Comparison of ENCODE assay signal across 10 cellular contexts in the genomic region with DNA sequence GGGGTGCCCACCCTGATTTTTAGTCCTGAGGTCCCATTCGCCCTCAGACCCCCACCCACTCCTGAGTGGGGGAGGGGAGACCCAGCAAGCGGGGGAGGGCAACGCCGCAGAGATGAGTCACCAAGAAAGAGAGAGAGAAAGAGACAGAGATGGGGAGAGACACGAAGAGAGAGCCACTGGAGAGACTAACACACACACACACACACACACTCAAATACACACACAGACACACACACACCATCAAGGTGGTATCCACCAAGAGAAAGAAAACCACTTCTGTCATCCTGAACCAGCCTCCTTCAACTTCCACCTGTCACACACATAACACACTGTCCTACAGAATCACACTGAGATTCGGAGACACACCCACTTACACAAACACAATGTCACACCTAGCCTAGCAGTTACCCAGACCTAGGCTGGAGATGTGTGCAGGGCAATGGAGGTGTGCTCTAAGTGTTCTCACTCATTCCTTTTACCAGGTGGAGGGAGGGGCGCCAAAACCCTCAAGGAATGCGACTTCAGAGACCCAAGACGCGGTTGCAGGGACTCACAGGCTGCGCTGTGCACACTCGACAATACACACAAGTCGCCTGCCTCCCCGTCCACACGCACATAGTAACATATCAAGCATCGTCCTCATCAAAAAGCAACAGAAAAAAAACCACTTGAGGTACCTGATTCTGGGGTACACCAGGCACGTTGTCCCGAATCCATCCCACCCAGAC. TPM values are rescaled to one million over a fixed set of nuclear protein-coding genes. Genes with fewer than 3 reads are reported as not detected.
DNase-seq lines count a peak whose midpoint lies in the region; ATAC-seq and TF ChIP-seq lines count a peak whose summit lies in the region.
"Had no signal": no experiment of that assay in that cellular context is flagged by ENCODE, and none has a peak within 500 bp of the region (broad histone marks: within the 10 kb centered on the region; RNA-seq: fewer than 3 reads in every experiment).

No MANE protein-coding gene starts in this region.

- peak overlapping the region; percentile 76; the same call in 2 of the 3 replicates for H2BK15ac ChIP-seq in IMR-90 (ENCODE audit: low read depth, low read length)

- H3K4me1 Mint-ChIP-seq in activated naive CD8-positive, alpha-beta T cell treated with anti-CD3 and anti-CD28 coated beads, Interleukin-2, amount 10 ng/mL, durations not matched to agents 7 days and 5 days: peaks cover 50% of the 10 kb centered on the region
- H3K4me1 Mint-ChIP-seq in nephron: peaks cover 47% of the 10 kb centered on the region

- DNase-seq in DMS 273 (lab: John Stamatoyannopoulos, UW; ENCODE audit: unreplicated experiment): peak; percentile 63
- no peak for DNase-seq in DMS 273 treated with DMSO at 0.1 percent for 48 hours (lab: John Stamatoyannopoulos, UW)
- DNase-seq in IMR-90: no peak
- no peak for DNase-seq in activated naive CD8-positive, alpha-beta T cell treated with anti-CD3 and anti-CD28 coated beads, Interleukin-2, amount 10 ng/mL, durations not matched to agents 7 days and 5 days
- DNase-seq in NCI-H345 (lab: John Stamatoyannopoulos, UW): no peak

- dilution Hi-C loops in IMR-90 (cut with HindIII; ENCODE audit: low sequenced_read_pairs, unreplicated experiment): no loop called here

- H4K8ac ChIP-seq in IMR-90 (ENCODE audit: low read depth in 2 of 2, low read length in 2 of 2): peak overlapping the region in 1 of 2 experiments; percentile 5; a peak in 1 of 4 replicates

- intact Hi-C loops in IMR-90 (cut with micrococcal nuclease): loop anchor here (1.0 kb wide), 1 partner anchor 25 kb away; no protein-coding TSS in a partner anchor

- H3K9me3 ChIP-seq in IMR-90 (ENCODE audit: control insufficient read depth, insufficient read depth, low read length): peaks cover 2% of the 10 kb centered on the region; the same call in 1 of the 2 replicates
- H3K9me3 ChIP-seq: testis had no signal

- H4K5ac ChIP-seq in IMR-90 (ENCODE audit: low read depth, low read length): no peak overlapping the region

- peak overlapping the region; percentile 83 for H3K4me2 ChIP-seq in IMR-90 (ENCODE audit: low read depth, low read length)

- no peak overlapping the region for H3K9ac ChIP-seq in IMR-90 (ENCODE audit: low read depth, low read length)

- no peak overlapping the region for H3K56ac ChIP-seq in IMR-90 (ENCODE audit: extremely low read depth, insufficient read depth, low read length)

- TF ChIP-seq POLR2A in IMR-90 (IDR thresholded peaks at IDR 0.05; ENCODE audit: low read depth, low read length): no peak

- H3K4me3 Mint-ChIP-seq in activated naive CD8-positive, alpha-beta T cell treated with anti-CD3 and anti-CD28 coated beads, Interleukin-2, amount 10 ng/mL, durations not matched to agents 7 days and 5 days: peak overlapping the region; percentile 56
- H3K4me3 Mint-ChIP-seq in nephron: peak overlapping the region in 2 of 3 experiments; percentile 19 to 73
- H3K4me3 Mint-ChIP-seq: mesothelial cell of epicardium had no signal

- H3K27me3 Mint-ChIP-seq in activated naive CD8-positive, alpha-beta T cell treated with anti-CD3 and anti-CD28 coated beads, Interleukin-2, amount 10 ng/mL, durations not matched to agents 7 days and 5 days: peaks cover 88% of the 10 kb centered on the region
- H3K27me3 Mint-ChIP-seq in nephron (ENCODE audit: low read depth): peaks cover 100% of the 10 kb centered on the region

- POLR2A ChIA-PET in IMR-90 (lab: Charles Lee; ENCODE audit: unreplicated experiment): interaction anchor here (0.6 kb wide), 1 partner anchor 40 kb away, joined by 4 read pairs; no protein-coding TSS in a partner anchor
- POLR2A ChIA-PET in activated naive CD8-positive, alpha-beta T cell treated with anti-CD3 and anti-CD28 coated beads, Interleukin-2, amount 10 ng/mL, durations not matched to agents 7 days and 5 days (lab: Charles Lee): no interaction called here

- in situ Hi-C loops in IMR-90 (cut with MboI; ENCODE audit: low sequenced_read_pairs): no loop called here

- peak overlapping the region; percentile 59 for H2BK120ac ChIP-seq in IMR-90 (ENCODE audit: low read depth, low read length)

- peak overlapping the region; percentile 8; the same call in 1 of the 2 replicates for H3K18ac ChIP-seq in IMR-90 (ENCODE audit: low read depth, low read length)

- peaks cover 65% of the 10 kb centered on the region for H3K27me3 ChIP-seq in IMR-90 (ENCODE audit: control insufficient read depth, insufficient read depth, low read length)
- H3K27me3 ChIP-seq: testis had no signal

- no peak for ATAC-seq in IMR-90 (ENCODE audit: low read depth)
- ATAC-seq in activated naive CD8-positive, alpha-beta T cell treated with anti-CD3 and anti-CD28 coated beads, Interleukin-2, amount 10 ng/mL, durations not matched to agents 7 days and 5 days (ENCODE audit: low read depth): no peak
- ATAC-seq in HG02623 (IDR thresholded peaks at IDR 0.05; ENCODE audit: unreplicated experiment): no peak
- no peak for ATAC-seq in GM21619 (IDR thresholded peaks at IDR 0.05; ENCODE audit: unreplicated experiment)

- TF ChIP-seq CTCF in IMR-90 (conservative IDR thresholded peaks at IDR 0.05; ENCODE audit: low read depth, low read length) (no peak), nephron (IDR thresholded peaks at IDR 0.05; ENCODE audit: unreplicated experiment in 3 of 3) (no peak)

- H3K23ac ChIP-seq in IMR-90 (ENCODE audit: low read depth, low read length): peak overlapping the region; percentile 91

- peaks cover 14% of the 10 kb centered on the region for H3K9me1 ChIP-seq in IMR-90 (ENCODE audit: insufficient read depth, low read length)

- no peak overlapping the region for H3K27ac ChIP-seq in IMR-90 (ENCODE audit: insufficient read depth, low read length)
- H3K27ac ChIP-seq: testis had no signal

- CTCF ChIA-PET in IMR-90 (lab: Yijun Ruan, JAX): interaction anchor here (1.0 to 1.9 kb wide), 2 partner anchors 25 kb away, joined by 6 to 8 read pairs; no protein-coding TSS in a partner anchor

- H3K36me3 Mint-ChIP-seq in activated naive CD8-positive, alpha-beta T cell treated with anti-CD3 and anti-CD28 coated beads, Interleukin-2, amount 10 ng/mL, durations not matched to agents 7 days and 5 days: peaks cover 2% of the 10 kb centered on the region
- H3K36me3 Mint-ChIP-seq in nephron (ENCODE audit: low read depth): no peaks in the 10 kb centered on the region
- H3K36me3 Mint-ChIP-seq: mesothelial cell of epicardium had no signal

- H4K91ac ChIP-seq in IMR-90 (ENCODE audit: insufficient read depth, low read depth, low read length): no peak overlapping the region; the same call in 1 of the 2 replicates

- H3K36me3 ChIP-seq in IMR-90 (ENCODE audit: control insufficient read depth, insufficient read depth, low read length): no peaks in the 10 kb centered on the region

- BruUV-seq in IMR-90 (replicated peaks; lab: Mats Ljungman, UMichigan): no TSS peak

- H3K27ac Mint-ChIP-seq in activated naive CD8-positive, alpha-beta T cell treated with anti-CD3 and anti-CD28 coated beads, Interleukin-2, amount 10 ng/mL, durations not matched to agents 7 days and 5 days: no peak overlapping the region
- no peak overlapping the region for H3K27ac Mint-ChIP-seq in nephron
- H3K27ac Mint-ChIP-seq: mesothelial cell of epicardium had no signal

- peaks cover 18% of the 10 kb centered on the region for H3K4me1 ChIP-seq in IMR-90 (ENCODE audit: control insufficient read depth, insufficient read depth, low read length)

- no peak overlapping the region for H3K4me3 ChIP-seq in IMR-90 (ENCODE audit: insufficient read depth, low read depth, low read length)
- H3K4me3 ChIP-seq: testis had no signal

- WGBS in IMR-90 (ENCODE audit: extremely low coverage in 2 of 2, insufficient read length in 1 of 2), 2 experiments: 5% methylated on average over 3 of the region's 18 CpGs; no CpG with 5 or more reads in 1 of the 2 experiments

- peak overlapping the region; percentile 83 for H2AFZ ChIP-seq in IMR-90 (replicated peaks; ENCODE audit: low read length, poor library complexity)

- peaks cover 0 to 3% of the 10 kb centered on the region in 2 experiments; a peak in 1 of 4 replicates for H3K79me1 ChIP-seq in IMR-90 (ENCODE audit: low read depth in 1 of 2, low read length in 2 of 2)

- H3K14ac ChIP-seq in IMR-90 (replicated peaks; ENCODE audit: low read depth, low read length): no peak overlapping the region; the same call in 1 of the 2 replicates

- peak overlapping the region; percentile 3 for H2BK5ac ChIP-seq in IMR-90 (ENCODE audit: low read depth, low read length, poor library complexity, severe bottlenecking)

- no peak for TF ChIP-seq RAD21 in IMR-90 (IDR thresholded peaks at IDR 0.05; ENCODE audit: low read length)

- H4K20me1 ChIP-seq in IMR-90 (ENCODE audit: insufficient read depth, low read length): peaks cover 9% of the 10 kb centered on the region; the same call in 1 of the 2 replicates

- no peaks in the 10 kb centered on the region for H3K9me3 Mint-ChIP-seq in activated naive CD8-positive, alpha-beta T cell treated with anti-CD3 and anti-CD28 coated beads, Interleukin-2, amount 10 ng/mL, durations not matched to agents 7 days and 5 days
- H3K9me3 Mint-ChIP-seq in nephron: no peaks in the 10 kb centered on the region
- H3K9me3 Mint-ChIP-seq: mesothelial cell of epicardium had no signal

- peak overlapping the region; percentile 69 for H2BK20ac ChIP-seq in IMR-90 (ENCODE audit: low read depth, low read length)

- H2AK5ac ChIP-seq in IMR-90 (ENCODE audit: low read depth, low read length): peak overlapping the region; percentile 82

- H3K4ac ChIP-seq in IMR-90 (ENCODE audit: low read depth, low read length): peak overlapping the region; percentile 79

- peak overlapping the region; percentile 48 for H2AK9ac ChIP-seq in IMR-90 (replicated peaks; ENCODE audit: low read depth, low read length, poor library complexity)

RNA-seq across cellular contexts. Expression of a gene that starts 3.9 kb away (rescaled TPM):
- total RNA-seq in IMR-90 (2012; rRNA removed): 0.18 and 0.28 TPM in 2 replicates
- polyA plus RNA-seq in IMR-90 (2012; rRNA removed): 0.50 and 0.59 TPM in 2 replicates
- 0.64 and 0.82 TPM in 2 replicates for polyA plus RNA-seq in IMR-90 (2012; cell fraction: cytosol; rRNA removed)
- polyA plus RNA-seq in IMR-90 (2012; cell fraction: nucleus; rRNA removed; ENCODE audit: low replicate concordance): 0.36 and 0.83 TPM in 2 replicates
- total RNA-seq in activated naive CD8-positive, alpha-beta T cell treated with anti-CD3 and anti-CD28 coated beads, Interleukin-2, amount 10 ng/mL, durations not matched to agents 7 days and 5 days: under 1 TPM; 0.14 to 0.17 TPM

RNA-seq across cellular contexts. Expression of a gene that starts 10.8 kb away (rescaled TPM):
- total RNA-seq in IMR-90 (2012; rRNA removed): not detected in 2 replicates
- polyA plus RNA-seq in IMR-90 (2012; rRNA removed): 0.03 and 0.05 TPM in 2 replicates
- polyA plus RNA-seq in IMR-90 (2012; cell fraction: cytosol; rRNA removed): 0.02 and 0.04 TPM in 2 replicates
- polyA plus RNA-seq in IMR-90 (2012; cell fraction: nucleus; rRNA removed; ENCODE audit: low replicate concordance): 0.25 and 0.53 TPM in 2 replicates
- not detected for total RNA-seq in activated naive CD8-positive, alpha-beta T cell treated with anti-CD3 and anti-CD28 coated beads, Interleukin-2, amount 10 ng/mL, durations not matched to agents 7 days and 5 days
- total RNA-seq: mesothelial cell of epicardium had no signal

RNA-seq across cellular contexts. Expression of a gene that starts 15.0 kb away (rescaled TPM):
- total RNA-seq in IMR-90 (2012; rRNA removed): 233 and 295 TPM in 2 replicates
- 178 and 187 TPM in 2 replicates for polyA plus RNA-seq in IMR-90 (2012; rRNA removed)
- 282 and 325 TPM in 2 replicates for polyA plus RNA-seq in IMR-90 (2012; cell fraction: cytosol; rRNA removed)
- 110 and 121 TPM in 2 replicates for polyA plus RNA-seq in IMR-90 (2012; cell fraction: nucleus; rRNA removed; ENCODE audit: low replicate concordance)
- 10 to 100 TPM; 34.1 to 44.0 TPM for total RNA-seq in activated naive CD8-positive, alpha-beta T cell treated with anti-CD3 and anti-CD28 coated beads, Interleukin-2, amount 10 ng/mL, durations not matched to agents 7 days and 5 days

RNA-seq across cellular contexts. Expression of a gene that starts 31.6 kb away (rescaled TPM):
- total RNA-seq in IMR-90 (2012; rRNA removed): not detected in 2 replicates
- polyA plus RNA-seq in IMR-90 (2012; rRNA removed): not detected in 2 replicates
- not detected in 2 replicates for polyA plus RNA-seq in IMR-90 (2012; cell fraction: cytosol; rRNA removed)
- not detected in 2 replicates for polyA plus RNA-seq in IMR-90 (2012; cell fraction: nucleus; rRNA removed; ENCODE audit: low replicate concordance)
- total RNA-seq in activated naive CD8-positive, alpha-beta T cell treated with anti-CD3 and anti-CD28 coated beads, Interleukin-2, amount 10 ng/mL, durations not matched to agents 7 days and 5 days: not detected
- total RNA-seq: mesothelial cell of epicardium, testis had no signal

RNA-seq across cellular contexts. Expression of a gene that starts 42.4 kb away (rescaled TPM):
- 1,441 and 1,485 TPM in 2 replicates for total RNA-seq in IMR-90 (2012; rRNA removed)
- 2,783 and 2,870 TPM in 2 replicates for polyA plus RNA-seq in IMR-90 (2012; rRNA removed)
- 1,325 and 1,597 TPM in 2 replicates for polyA plus RNA-seq in IMR-90 (2012; cell fraction: cytosol; rRNA removed)
- 924 and 1,074 TPM in 2 replicates for polyA plus RNA-seq in IMR-90 (2012; cell fraction: nucleus; rRNA removed; ENCODE audit: low replicate concordance)
- total RNA-seq in activated naive CD8-positive, alpha-beta T cell treated with anti-CD3 and anti-CD28 coated beads, Interleukin-2, amount 10 ng/mL, durations not matched to agents 7 days and 5 days: under 1 TPM; 0.44 to 0.51 TPM
